Comparison of ENCODE assay signal across 22 cellular contexts in the genomic region with DNA sequence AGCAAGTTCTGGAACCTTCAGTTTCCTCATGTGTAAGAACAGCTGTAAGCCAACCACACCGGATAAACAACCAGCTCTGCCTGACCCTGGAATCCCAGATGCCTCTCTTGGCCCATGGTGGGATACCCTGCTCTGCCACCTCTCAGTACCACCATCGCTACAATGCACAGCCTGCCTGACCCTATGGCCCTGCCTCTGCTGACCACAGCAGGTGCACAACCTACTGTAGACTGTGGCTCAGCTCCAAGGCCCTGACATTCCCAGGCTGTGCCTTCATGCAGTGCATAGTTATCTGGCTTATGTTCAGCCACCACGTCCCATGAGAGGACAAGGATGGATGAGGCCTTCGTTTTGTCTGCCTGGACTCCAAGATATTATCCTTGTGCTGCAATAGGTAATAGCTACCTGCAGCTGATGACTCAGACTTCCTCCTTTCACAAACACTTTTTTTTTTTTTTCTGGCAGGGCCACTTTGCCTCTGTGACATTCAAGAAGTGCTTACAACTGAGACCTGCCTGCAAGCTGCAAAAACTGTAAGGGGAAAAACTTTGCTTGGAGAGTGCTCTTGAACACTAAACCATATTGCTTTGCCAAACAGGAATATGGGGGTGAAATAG.
DNase-seq lines count a peak whose midpoint lies in the region; ATAC-seq and TF ChIP-seq lines count a peak whose summit lies in the region.
"Had no signal": no experiment of that assay in that cellular context is flagged by ENCODE, and none has a peak within 500 bp of the region (broad histone marks: within the 10 kb centered on the region; RNA-seq: fewer than 3 reads in every experiment).

No MANE protein-coding gene starts in this region.

- peak overlapping the region; percentile 33; the same call in 1 of the 2 replicates for H3K14ac ChIP-seq in H9 (ENCODE audit: insufficient read depth, low read length)
- H3K14ac ChIP-seq in trophoblast cell (ENCODE audit: low read length), result no peak overlapping the region

- H2AK5ac ChIP-seq in H9 (ENCODE audit: insufficient read length, low read length) (no peak overlapping the region), trophoblast cell (ENCODE audit: low read length) (no peak overlapping the region)

- H4K20me1 ChIP-seq in H9 (ENCODE audit: control insufficient read depth, insufficient read depth, insufficient read length) (no peaks in the 10 kb centered on the region), SK-N-SH (ENCODE audit: insufficient read depth) (no peaks in the 10 kb centered on the region)

- no peak for DNase-seq in H9
- peak; percentile 51 for DNase-seq in NCI-H2196 (lab: John Stamatoyannopoulos, UW; ENCODE audit: unreplicated experiment)
- peak; percentile 13 to 16 for DNase-seq in foreskin keratinocyte
- DNase-seq in trophoblast cell, result peak; percentile 55 to 75
- DNase-seq in Kasumi-1 (lab: John Stamatoyannopoulos, UW), result no peak
- no peak for DNase-seq in activated T-cell treated with anti-CD3 and anti-CD28 coated beads, Interleukin-2, amount 50 U/mL, for 72 hours
- DNase-seq in SK-N-SH, result no peak
- DNase-seq: activated CD4-positive, alpha-beta T cell treated with anti-CD3 and anti-CD28 coated beads, Interleukin-2, amount 50 U/mL, for 48 hours; activated gamma-delta T cell treated with Interleukin-2 at 50 U/mL for 16 hours; adrenal gland; CD4-positive, alpha-beta memory T cell; heart right ventricle; naive thymus-derived CD4-positive, alpha-beta T cell; NCI-H2227 treated with DMSO at 0.1 percent for 48 hours; stimulated activated naive CD4-positive, alpha-beta T cell had no signal

- no peaks in the 10 kb centered on the region for H3K4me1 Mint-ChIP-seq in H9
- no peaks in the 10 kb centered on the region for H3K4me1 Mint-ChIP-seq in activated T-cell treated with anti-CD3 and anti-CD28 coated beads, Interleukin-2, amount 50 U/mL, for 72 hours (ENCODE audit: low read depth)
- H3K4me1 Mint-ChIP-seq: CD4-positive, alpha-beta memory T cell; memory B cell; naive thymus-derived CD4-positive, alpha-beta T cell; WTC11 had no signal

- no peak overlapping the region for H3K27ac Mint-ChIP-seq in H9
- no peak overlapping the region for H3K27ac Mint-ChIP-seq in activated T-cell treated with anti-CD3 and anti-CD28 coated beads, Interleukin-2, amount 50 U/mL, for 72 hours
- H3K27ac Mint-ChIP-seq: dendritic cell treated with granulocyte-macrophage colony-stimulating factor and Interleukin-4, amounts not matched to agents 40 ng/mL and 50 ng/mL, for 4 days; memory B cell; naive thymus-derived CD4-positive, alpha-beta T cell; WTC11 had no signal

- H3K9ac ChIP-seq in H9 (ENCODE audit: extremely low read depth, insufficient read length, low read length) (no peak overlapping the region), trophoblast cell (ENCODE audit: low read length) (no peak overlapping the region), SK-N-SH (no peak overlapping the region)
- H3K9ac ChIP-seq: parathyroid adenoma had no signal

- no CpG with 5 or more reads among the region's 4 CpGs for WGBS in H9 (ENCODE audit: extremely low coverage, insufficient read length, low lambda C conversion rate)
- WGBS in trophoblast cell (ENCODE audit: extremely low coverage, insufficient coverage, insufficient read length), result no CpG with 5 or more reads among the region's 4 CpGs
- 31% methylated on average over 4 of the region's 4 CpGs for WGBS in SK-N-SH (ENCODE audit: low lambda C conversion rate)

- H3K79me1 ChIP-seq in H9 (ENCODE audit: insufficient read depth, low read depth, low read length, poor library complexity, severe bottlenecking), result no peaks in the 10 kb centered on the region
- H3K79me1 ChIP-seq in trophoblast cell (ENCODE audit: low read length), result peaks cover 2% of the 10 kb centered on the region

- no peak overlapping the region for H3K23ac ChIP-seq in H9 (ENCODE audit: insufficient read length, low read depth, low read length)
- no peak overlapping the region for H3K23ac ChIP-seq in trophoblast cell (ENCODE audit: low read length)

- H2AFZ ChIP-seq in H9 (ENCODE audit: low read length), result no peak overlapping the region
- H2AFZ ChIP-seq in trophoblast cell (ENCODE audit: insufficient read depth, low read length, poor library complexity), result no peak overlapping the region
- no peak overlapping the region for H2AFZ ChIP-seq in SK-N-SH (ENCODE audit: low read depth)
- H2AFZ ChIP-seq: parathyroid adenoma had no signal

- POLR2A ChIA-PET in SK-N-SH (lab: Yijun Ruan, JAX), result no interaction called here

- no peaks in the 10 kb centered on the region for H3F3A ChIP-seq in SK-N-SH (replicated peaks; ENCODE audit: insufficient read depth)

- H3K79me2 ChIP-seq in H9 (ENCODE audit: insufficient read depth, low read length) (no peaks in the 10 kb centered on the region), trophoblast cell (ENCODE audit: control insufficient read depth, insufficient read depth, low read length, poor library complexity) (no peaks in the 10 kb centered on the region), SK-N-SH (ENCODE audit: insufficient read depth) (no peaks in the 10 kb centered on the region)
- H3K79me2 ChIP-seq: parathyroid adenoma had no signal

- no peak overlapping the region for H3K18ac ChIP-seq in H9 (ENCODE audit: insufficient read length, low read depth, low read length)
- H3K18ac ChIP-seq in trophoblast cell (ENCODE audit: low read length), result no peak overlapping the region

- H2BK12ac ChIP-seq in H9 (ENCODE audit: insufficient read length, low read depth, low read length) (no peak overlapping the region), trophoblast cell (ENCODE audit: low read length) (no peak overlapping the region)

- no peak for ATAC-seq in foreskin keratinocyte
- ATAC-seq in HG03175 (IDR thresholded peaks at IDR 0.05; ENCODE audit: unreplicated experiment), result no peak
- no peak for ATAC-seq in activated T-cell treated with anti-CD3 and anti-CD28 coated beads, Interleukin-2, amount 50 U/mL, for 72 hours (replicated peaks in 1 of 2)
- ATAC-seq: heart right ventricle; naive thymus-derived CD4-positive, alpha-beta T cell; Panc1; WTC11 had no signal

- H3K4ac ChIP-seq in H9 (ENCODE audit: low read depth, low read length), result no peak overlapping the region
- no peak overlapping the region for H3K4ac ChIP-seq in trophoblast cell (ENCODE audit: low read depth, low read length)

- peaks cover 26 to 30% of the 10 kb centered on the region in 2 experiments for H3K9me3 Mint-ChIP-seq in H9
- H3K9me3 Mint-ChIP-seq in activated T-cell treated with anti-CD3 and anti-CD28 coated beads, Interleukin-2, amount 50 U/mL, for 72 hours, result peaks cover 0 to 3% of the 10 kb centered on the region in 2 donors

- no peak overlapping the region for H4K5ac ChIP-seq in H9 (ENCODE audit: insufficient read length, low read depth, low read length)

- no peak overlapping the region for H3K56ac ChIP-seq in H9 (ENCODE audit: insufficient read length, low read depth, low read length)

- no peak overlapping the region for H2BK5ac ChIP-seq in H9 (ENCODE audit: insufficient read length, low read length)
- no peak overlapping the region for H2BK5ac ChIP-seq in trophoblast cell (ENCODE audit: low read depth, low read length, poor library complexity)

- H3T11ph ChIP-seq in H9 (ENCODE audit: low read length), result no peak overlapping the region

- no peak for TF ChIP-seq CTCF in H9 (conservative IDR thresholded peaks at IDR 0.05)
- no peak for TF ChIP-seq CTCF in foreskin keratinocyte (conservative IDR thresholded peaks at IDR 0.05)
- no peak for TF ChIP-seq CTCF in SK-N-SH (IDR thresholded peaks at IDR 0.05)

- TF ChIP-seq EP300 in SK-N-SH (IDR thresholded peaks at IDR 0.05; ENCODE audit: borderline replicate concordance in 1 of 2, low read depth in 1 of 2, low read length in 1 of 2), result no peak

- CTCF ChIA-PET in SK-N-SH (lab: Yijun Ruan, JAX), result interaction anchor here (1.0 kb wide), 1 partner anchor 40 kb away, joined by 3 read pairs; no protein-coding TSS in a partner anchor

- H3K4me1 ChIP-seq in H9 (ENCODE audit: insufficient read depth, low read length) (no peaks in the 10 kb centered on the region), foreskin keratinocyte (no peaks in the 10 kb centered on the region), trophoblast cell (ENCODE audit: control insufficient read depth in 1 of 2, insufficient read depth in 2 of 2, low read length in 2 of 2) (peaks cover 0 to 2% of the 10 kb centered on the region in 2 experiments), SK-N-SH (ENCODE audit: control insufficient read depth in 1 of 2, insufficient read depth in 2 of 2, low read depth in 1 of 2, low read length in 1 of 2) (no peaks in the 10 kb centered on the region)
- H3K4me1 ChIP-seq: adrenal gland, heart right ventricle, parathyroid adenoma, tibial nerve had no signal

- H3K9me3 ChIP-seq in H9 (ENCODE audit: control insufficient read depth, low read depth, low read length) (peaks cover 13% of the 10 kb centered on the region), trophoblast cell (ENCODE audit: insufficient read depth, low read depth, low read length) (peaks cover 11% of the 10 kb centered on the region), SK-N-SH (no peaks in the 10 kb centered on the region)
- H3K9me3 ChIP-seq: adrenal gland had no signal

- H3K4me3 Mint-ChIP-seq in H9, result no peak overlapping the region
- no peak overlapping the region for H3K4me3 Mint-ChIP-seq in activated T-cell treated with anti-CD3 and anti-CD28 coated beads, Interleukin-2, amount 50 U/mL, for 72 hours
- H3K4me3 Mint-ChIP-seq: CD4-positive, alpha-beta memory T cell; dendritic cell treated with granulocyte-macrophage colony-stimulating factor and Interleukin-4, amounts not matched to agents 40 ng/mL and 50 ng/mL, for 4 days; memory B cell; naive thymus-derived CD4-positive, alpha-beta T cell; WTC11 had no signal

- no peak overlapping the region for H4K8ac ChIP-seq in H9 (replicated peaks; ENCODE audit: insufficient read length, low read depth, low read length)
- H4K8ac ChIP-seq in trophoblast cell (ENCODE audit: low read depth, low read length), result no peak overlapping the region

- H3K27ac ChIP-seq in H9 (ENCODE audit: insufficient read length, low read depth, low read length) (no peak overlapping the region), foreskin keratinocyte (no peak overlapping the region), trophoblast cell (ENCODE audit: low read depth, low read length) (no peak overlapping the region), SK-N-SH (ENCODE audit: low read depth in 2 of 2, low read length in 1 of 2) (no peak overlapping the region)
- H3K27ac ChIP-seq: adrenal gland, heart right ventricle, parathyroid adenoma, tibial nerve had no signal

- H3K36me3 Mint-ChIP-seq in H9 (ENCODE audit: insufficient read depth in 1 of 3, low read depth in 3 of 3), result peaks cover 15 to 24% (median 20%) of the 10 kb centered on the region in 3 experiments
- peaks cover under 1 to 3% of the 10 kb centered on the region in 2 donors for H3K36me3 Mint-ChIP-seq in activated T-cell treated with anti-CD3 and anti-CD28 coated beads, Interleukin-2, amount 50 U/mL, for 72 hours (ENCODE audit: insufficient read depth in 2 of 2)
- H3K36me3 Mint-ChIP-seq: memory B cell had no signal

- H3K4me2 ChIP-seq in H9 (ENCODE audit: insufficient read depth, insufficient read length, low read length) (no peak overlapping the region), trophoblast cell (ENCODE audit: low read length) (no peak overlapping the region), SK-N-SH (no peak overlapping the region)

- H4K91ac ChIP-seq in H9 (ENCODE audit: insufficient read length, low read depth, low read length) (no peak overlapping the region), trophoblast cell (ENCODE audit: low read depth, low read length) (no peak overlapping the region)

- H2BK120ac ChIP-seq in H9 (ENCODE audit: low read depth, low read length, poor library complexity, severe bottlenecking) (no peak overlapping the region), trophoblast cell (ENCODE audit: insufficient read depth, low read length, poor library complexity) (no peak overlapping the region)

- H3K27me3 Mint-ChIP-seq in H9 (ENCODE audit: low read depth), result peaks cover 2% of the 10 kb centered on the region
- peaks cover 6% of the 10 kb centered on the region for H3K27me3 Mint-ChIP-seq in activated T-cell treated with anti-CD3 and anti-CD28 coated beads, Interleukin-2, amount 50 U/mL, for 72 hours (ENCODE audit: low read depth)
- H3K27me3 Mint-ChIP-seq: memory B cell had no signal

- TF ChIP-seq RAD21 in SK-N-SH (IDR thresholded peaks at IDR 0.05; ENCODE audit: low read length), result no peak

- no peaks in the 10 kb centered on the region for H3K23me2 ChIP-seq in H9 (ENCODE audit: insufficient read length, low read depth, low read length, poor library complexity, severe bottlenecking)

- no peak overlapping the region for H2BK15ac ChIP-seq in H9 (ENCODE audit: low read depth, low read length)

- H3K27me3 ChIP-seq in H9 (ENCODE audit: insufficient read depth, low read length) (no peaks in the 10 kb centered on the region), foreskin keratinocyte (no peaks in the 10 kb centered on the region), trophoblast cell (ENCODE audit: insufficient read depth, low read length) (no peaks in the 10 kb centered on the region), SK-N-SH (ENCODE audit: insufficient read depth) (no peaks in the 10 kb centered on the region)
- H3K27me3 ChIP-seq: tibial nerve had no signal

- no peak overlapping the region for H4K12ac ChIP-seq in trophoblast cell (ENCODE audit: low read depth, low read length)

- H3K9me2 ChIP-seq in SK-N-SH, result no peaks in the 10 kb centered on the region

- H3K36me3 ChIP-seq in trophoblast cell (ENCODE audit: control insufficient read depth in 1 of 2, insufficient read depth in 2 of 2, low read length in 2 of 2) (no peaks in the 10 kb centered on the region), SK-N-SH (replicated peaks in 1 of 2; ENCODE audit: control insufficient read depth in 1 of 2, insufficient read depth in 2 of 2, low read length in 1 of 2) (no peaks in the 10 kb centered on the region)
- H3K36me3 ChIP-seq: adrenal gland, heart right ventricle, tibial nerve had no signal

- H3K4me3 ChIP-seq in trophoblast cell (ENCODE audit: low read depth, low read length) (no peak overlapping the region), SK-N-SH (ENCODE audit: low read depth in 2 of 2, low read length in 1 of 2) (no peak overlapping the region)
- H3K4me3 ChIP-seq: adrenal gland, heart right ventricle, tibial nerve had no signal

- H2BK20ac ChIP-seq in H9 (ENCODE audit: low read depth, low read length, poor library complexity, severe bottlenecking), result no peak overlapping the region

Comparison
In these comparisons a context has a peak if more than half of its experiments do, and no peak if none do; other contexts are left out.
1. DNase-seq: peak in NCI-H2196 (single experiment), foreskin keratinocyte (2 of 2) and trophoblast cell (2 of 2); none in H9 (single experiment), Kasumi-1 (0 of 2), activated T-cell treated with anti-CD3 and anti-CD28 coated beads, Interleukin-2, amount 50 U/mL, for 72 hours (0 of 2) and SK-N-SH (single experiment).